ENCODE assay signal across 19 cellular contexts in genomic region chr15:73139416-73140082, GRCh38.
A peak's percentile ranks its signal among the peaks of the same experiment; 100 is the strongest.
DNase-seq lines count a peak whose midpoint lies in the region; ATAC-seq and TF ChIP-seq lines count a peak whose summit lies in the region.
"Had no signal": no experiment of that assay in that cellular context is flagged by ENCODE, and none has a peak within 500 bp of the region (broad histone marks: within the 10 kb centered on the region; RNA-seq: fewer than 3 reads in every experiment).

No MANE protein-coding gene starts in this region.

- POLR2A ChIA-PET in CD4-positive, alpha-beta memory T cell (lab: Charles Lee; ENCODE audit: partially characterized antibody) = no interaction called here

- intact Hi-C loops in CD4-positive, alpha-beta memory T cell (cut with micrococcal nuclease) = no loop called here

- H3K4me1 Mint-ChIP-seq in CD4-positive, alpha-beta memory T cell = peaks cover 19 to 36% (median 27%) of the 10 kb centered on the region in 4 donors
- H3K4me1 Mint-ChIP-seq in T-helper 2 cell treated with Interferon-gamma antibody and Interleukin-4, amounts not matched to agents 5 μg/mL and 100 μg/mL, for 36 hours (ENCODE audit: low read depth) = peaks cover 41% of the 10 kb centered on the region

- H3K4me1 ChIP-seq in CD4-positive, alpha-beta memory T cell (ENCODE audit: insufficient read depth, low read length) = peaks cover 35% of the 10 kb centered on the region
- H3K4me1 ChIP-seq in thoracic aorta (ENCODE audit: control insufficient read depth in 1 of 2, low read depth in 2 of 2) (peaks cover 5 to 36% of the 10 kb centered on the region in 2 donors), gastroesophageal sphincter (no peaks in the 10 kb centered on the region)
- H3K4me1 ChIP-seq: Peyer's patch, SJCRH30 had no signal

- DNase-seq in CD4-positive, alpha-beta memory T cell = no peak
- DNase-seq in T-helper 2 cell treated with Interferon-gamma antibody and Interleukin-4, amounts not matched to agents 5 μg/mL and 100 μg/mL, for 36 hours (ENCODE audit: low spot score) = no peak
- DNase-seq in fibroblast of the aortic adventitia (ENCODE audit: low read depth) (peak; percentile 27), thoracic aorta (ENCODE audit: low spot score) (no peak), NCI-H345 treated with DMSO at 0.1 percent for 48 hours (lab: John Stamatoyannopoulos, UW; ENCODE audit: unreplicated experiment) (no peak)
- DNase-seq: CD4-positive, CD25-positive, alpha-beta regulatory T cell; COR-L47; DMS79; NCI-H1105; NCI-H146; NCI-H2029; NCI-H2227 treated with DMSO at 0.1 percent for 48 hours; NCI-H524; NCI-H774; Peyer's patch; SJCRH30 had no signal

- H3K9me3 Mint-ChIP-seq in CD4-positive, alpha-beta memory T cell = peaks cover 0 to 1% (median 0%) of the 10 kb centered on the region in 8 donors
- H3K9me3 Mint-ChIP-seq in T-helper 2 cell treated with Interferon-gamma antibody and Interleukin-4, amounts not matched to agents 5 μg/mL and 100 μg/mL, for 36 hours = peaks cover 14% of the 10 kb centered on the region
- H3K9me3 Mint-ChIP-seq: CD4-positive, CD25-positive, alpha-beta regulatory T cell had no signal

- no peak overlapping the region for H3K4me3 ChIP-seq in CD4-positive, alpha-beta memory T cell (ENCODE audit: low read length in 2 of 2)
- H3K4me3 ChIP-seq in fibroblast of the aortic adventitia (ENCODE audit: low read depth, low read length) = no peak overlapping the region
- H3K4me3 ChIP-seq in thoracic aorta = peak overlapping the region; percentile 3
- no peak overlapping the region for H3K4me3 ChIP-seq in gastroesophageal sphincter
- H3K4me3 ChIP-seq: Peyer's patch, SJCRH30 had no signal

- H3K27me3 ChIP-seq in CD4-positive, alpha-beta memory T cell (ENCODE audit: insufficient read depth, low read length) = no peaks in the 10 kb centered on the region
- H3K27me3 ChIP-seq in thoracic aorta (replicated peaks; ENCODE audit: insufficient read depth) (no peaks in the 10 kb centered on the region), gastroesophageal sphincter (no peaks in the 10 kb centered on the region)
- H3K27me3 ChIP-seq: Peyer's patch, SJCRH30 had no signal

- CTCF ChIA-PET in CD4-positive, alpha-beta memory T cell (lab: Charles Lee; ENCODE audit: partially characterized antibody) = no interaction called here

- ATAC-seq in thoracic aorta (ENCODE audit: insufficient number of reproducible peaks, low FRiP score, low read depth) = no peak
- no peak for ATAC-seq in gastroesophageal sphincter
- ATAC-seq in HG03565 (IDR thresholded peaks at IDR 0.05; ENCODE audit: unreplicated experiment) = no peak

- TF ChIP-seq POLR2A in gastroesophageal sphincter (IDR thresholded peaks at IDR 0.05) = no peak

- no peak for TF ChIP-seq CTCF in fibroblast of the aortic adventitia (IDR thresholded peaks at IDR 0.05; ENCODE audit: insufficient read depth, low read length)
- TF ChIP-seq CTCF in thoracic aorta (IDR thresholded peaks at IDR 0.05) = no peak
- TF ChIP-seq CTCF in gastroesophageal sphincter (IDR thresholded peaks at IDR 0.05) = no peak

- H3K27ac Mint-ChIP-seq in CD4-positive, alpha-beta memory T cell = peak overlapping the region in 6 of 7 donors; percentile 9 to 69 (median 46)
- no peak overlapping the region for H3K27ac Mint-ChIP-seq in T-helper 2 cell treated with Interferon-gamma antibody and Interleukin-4, amounts not matched to agents 5 μg/mL and 100 μg/mL, for 36 hours
- H3K27ac Mint-ChIP-seq: CD4-positive, CD25-positive, alpha-beta regulatory T cell; IgD-negative memory B cell had no signal

- TF ChIP-seq EP300 in gastroesophageal sphincter (IDR thresholded peaks at IDR 0.05) = no peak

- no peaks in the 10 kb centered on the region for H3K9me3 ChIP-seq in CD4-positive, alpha-beta memory T cell (ENCODE audit: control insufficient read depth in 1 of 2, low read length in 2 of 2)
- H3K9me3 ChIP-seq in thoracic aorta (no peaks in the 10 kb centered on the region), gastroesophageal sphincter (no peaks in the 10 kb centered on the region)
- H3K9me3 ChIP-seq: Peyer's patch, SJCRH30 had no signal

- H3K27me3 Mint-ChIP-seq in CD4-positive, alpha-beta memory T cell = no peaks in the 10 kb centered on the region
- no peaks in the 10 kb centered on the region for H3K27me3 Mint-ChIP-seq in T-helper 2 cell treated with Interferon-gamma antibody and Interleukin-4, amounts not matched to agents 5 μg/mL and 100 μg/mL, for 36 hours (ENCODE audit: low read depth)
- H3K27me3 Mint-ChIP-seq: CD4-positive, CD25-positive, alpha-beta regulatory T cell; IgD-negative memory B cell had no signal

- H3K4me3 Mint-ChIP-seq in CD4-positive, alpha-beta memory T cell = peak overlapping the region in 1 of 8 donors; percentile 8
- H3K4me3 Mint-ChIP-seq in T-helper 2 cell treated with Interferon-gamma antibody and Interleukin-4, amounts not matched to agents 5 μg/mL and 100 μg/mL, for 36 hours = peak overlapping the region; percentile 0
- H3K4me3 Mint-ChIP-seq: CD4-positive, CD25-positive, alpha-beta regulatory T cell had no signal

- no peak overlapping the region for H3K27ac ChIP-seq in CD4-positive, alpha-beta memory T cell (ENCODE audit: low read depth, low read length)
- H3K27ac ChIP-seq in thoracic aorta (peak overlapping the region in 1 of 2 donors; percentile 15), gastroesophageal sphincter (no peak overlapping the region)
- H3K27ac ChIP-seq: Peyer's patch, SJCRH30 had no signal

- H3K36me3 ChIP-seq in CD4-positive, alpha-beta memory T cell (ENCODE audit: insufficient read depth, low read length) = no peaks in the 10 kb centered on the region
- no peaks in the 10 kb centered on the region for H3K36me3 ChIP-seq in thoracic aorta
- peaks cover 0 to 28% of the 10 kb centered on the region in 2 donors for H3K36me3 ChIP-seq in gastroesophageal sphincter
- H3K36me3 ChIP-seq: SJCRH30 had no signal

- WGBS in gastroesophageal sphincter (ENCODE audit: low coverage in 1 of 2), 2 donors = 37 to 42% methylated on average over 3 of the region's 3 CpGs

- peaks cover 2 to 18% of the 10 kb centered on the region in 2 donors for H3K36me3 Mint-ChIP-seq in CD4-positive, alpha-beta memory T cell
- H3K36me3 Mint-ChIP-seq in T-helper 2 cell treated with Interferon-gamma antibody and Interleukin-4, amounts not matched to agents 5 μg/mL and 100 μg/mL, for 36 hours (ENCODE audit: low read depth) = peaks cover 13% of the 10 kb centered on the region
- H3K36me3 Mint-ChIP-seq: CD4-positive, CD25-positive, alpha-beta regulatory T cell had no signal
